13 cellular contexts compared by ENCODE assay signal in the genomic region with DNA sequence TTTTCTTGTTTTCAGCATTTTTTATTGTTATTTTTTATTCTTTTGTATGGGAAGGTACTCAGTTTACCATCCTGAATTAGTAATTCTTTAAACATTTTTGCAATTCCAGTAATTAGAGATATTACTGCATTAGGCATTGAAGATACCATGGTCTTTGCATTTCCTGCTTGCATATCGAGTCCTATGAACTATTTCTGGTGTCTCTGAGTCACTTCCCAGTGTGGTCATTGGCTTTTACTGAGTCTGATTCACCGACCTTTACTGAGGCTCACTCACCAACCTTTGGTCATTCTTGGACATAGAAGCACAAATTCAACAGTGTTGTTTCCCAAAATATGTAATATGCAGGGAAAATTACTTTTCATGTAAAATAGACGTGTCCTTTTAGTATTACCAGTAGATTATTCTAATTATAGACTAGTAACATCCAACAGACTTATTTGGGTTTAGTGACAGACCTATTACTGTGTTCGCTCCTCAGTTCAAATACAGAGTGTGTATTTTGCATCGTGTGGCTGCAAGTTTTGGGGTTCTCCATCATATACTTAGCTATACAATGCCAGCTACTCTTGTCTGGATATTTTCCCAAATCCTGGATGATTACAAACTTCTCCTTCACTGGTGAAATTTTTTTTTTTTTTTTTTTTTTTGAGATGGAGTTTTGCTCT.
DNase-seq lines count a peak whose midpoint lies in the region; ATAC-seq, FAIRE-seq and TF ChIP-seq lines count a peak whose summit lies in the region.
"Had no signal": no experiment of that assay in that cellular context is flagged by ENCODE, and none has a peak within 500 bp of the region (broad histone marks: within the 10 kb centered on the region; RNA-seq: fewer than 3 reads in every experiment).

No MANE protein-coding gene starts in this region.

- H3K27me3 ChIP-seq in BLaER1 treated with 17β-estradiol and CSF1 and Interleukin-3, amounts not matched to agents 10 nM and 100 nM = no peaks in the 10 kb centered on the region
- no peaks in the 10 kb centered on the region for H3K27me3 ChIP-seq in astrocyte (ENCODE audit: insufficient read depth, low read length)
- H3K27me3 ChIP-seq in effector memory CD4-positive, alpha-beta T cell (replicated peaks; ENCODE audit: control insufficient read depth, insufficient read depth, low read length, poor library complexity, severe bottlenecking) = no peaks in the 10 kb centered on the region

- FAIRE-seq in astrocyte (lab: Jason Lieb, UNC) = no peak

- no peaks in the 10 kb centered on the region for H3K27me3 Mint-ChIP-seq in astrocyte (ENCODE audit: low read depth, unreplicated experiment)

- H3K27ac Mint-ChIP-seq in astrocyte (ENCODE audit: unreplicated experiment) = peak overlapping the region; percentile 15

- H3K4me1 ChIP-seq in BLaER1 treated with 17β-estradiol and CSF1 and Interleukin-3, amounts not matched to agents 10 nM and 100 nM = peaks cover 13 to 64% (median 50%) of the 10 kb centered on the region in 10 experiments
- H3K4me1 ChIP-seq in astrocyte (ENCODE audit: insufficient read depth, low read length) = peaks cover 30% of the 10 kb centered on the region
- no peaks in the 10 kb centered on the region for H3K4me1 ChIP-seq in effector memory CD4-positive, alpha-beta T cell (ENCODE audit: control insufficient read depth, insufficient read depth, low read length, poor library complexity, severe bottlenecking)

- H3K36me3 Mint-ChIP-seq in astrocyte (ENCODE audit: low read depth, unreplicated experiment) = no peaks in the 10 kb centered on the region

- no peak overlapping the region for H3K9ac ChIP-seq in BLaER1 treated with 17β-estradiol and CSF1 and Interleukin-3, amounts not matched to agents 10 nM and 100 nM
- no peak overlapping the region for H3K9ac ChIP-seq in astrocyte (ENCODE audit: low read length)

- no peak for TF ChIP-seq CTCF in astrocyte (IDR thresholded peaks at IDR 0.05; ENCODE audit: insufficient read depth, low read depth, low read length)

- H3K36me3 ChIP-seq in BLaER1 treated with 17β-estradiol and CSF1 and Interleukin-3, amounts not matched to agents 10 nM and 100 nM = no peaks in the 10 kb centered on the region
- H3K36me3 ChIP-seq in astrocyte (ENCODE audit: insufficient read depth, low read length) = no peaks in the 10 kb centered on the region
- H3K36me3 ChIP-seq in effector memory CD4-positive, alpha-beta T cell (ENCODE audit: control insufficient read depth, insufficient read depth, low read length) = no peaks in the 10 kb centered on the region

- H3K4me1 Mint-ChIP-seq in astrocyte (ENCODE audit: low read depth, unreplicated experiment) = peaks cover 37% of the 10 kb centered on the region

- no peaks in the 10 kb centered on the region for H3K79me2 ChIP-seq in astrocyte (ENCODE audit: insufficient read depth, low read length)

- ATAC-seq in GM21576 (IDR thresholded peaks at IDR 0.05; ENCODE audit: unreplicated experiment) (no peak), GM21526 (IDR thresholded peaks at IDR 0.05; ENCODE audit: low FRiP score, unreplicated experiment) (no peak)
- ATAC-seq: left colon had no signal

- H3K27ac ChIP-seq in BLaER1 treated with 17β-estradiol and CSF1 and Interleukin-3, amounts not matched to agents 10 nM and 100 nM = no peak overlapping the region
- H3K27ac ChIP-seq in astrocyte (ENCODE audit: low read depth, low read length) = peak overlapping the region; percentile 70
- H3K27ac ChIP-seq in effector memory CD4-positive, alpha-beta T cell (ENCODE audit: insufficient read depth, low read length, poor library complexity, severe bottlenecking) = no peak overlapping the region

- peak overlapping the region in 9 of 11 experiments; percentile 53 to 83 (median 69); a peak in 17 of 22 replicates for H3K4me2 ChIP-seq in BLaER1 treated with 17β-estradiol and CSF1 and Interleukin-3, amounts not matched to agents 10 nM and 100 nM
- peak overlapping the region; percentile 70 for H3K4me2 ChIP-seq in astrocyte (ENCODE audit: low read length)

- H3K4me3 ChIP-seq in BLaER1 treated with 17β-estradiol and CSF1 and Interleukin-3, amounts not matched to agents 10 nM and 100 nM = no peak overlapping the region
- no peak overlapping the region for H3K4me3 ChIP-seq in astrocyte (ENCODE audit: insufficient read depth, low read depth, low read length)
- H3K4me3 ChIP-seq in effector memory CD4-positive, alpha-beta T cell (ENCODE audit: insufficient read depth, low read depth, low read length, poor library complexity, severe bottlenecking) = no peak overlapping the region

- peaks cover 0 to 6% (median 0%) of the 10 kb centered on the region in 11 experiments; a peak in 3 of 22 replicates for H3K9me3 ChIP-seq in BLaER1 treated with 17β-estradiol and CSF1 and Interleukin-3, amounts not matched to agents 10 nM and 100 nM (replicated peaks in 1 of 11)
- H3K9me3 ChIP-seq in astrocyte (ENCODE audit: insufficient read depth, low read depth, low read length) = no peaks in the 10 kb centered on the region
- no peaks in the 10 kb centered on the region for H3K9me3 ChIP-seq in effector memory CD4-positive, alpha-beta T cell (ENCODE audit: control insufficient read depth, low read length)

- no peak overlapping the region for H2AFZ ChIP-seq in astrocyte (ENCODE audit: low read depth, low read length)

- no peaks in the 10 kb centered on the region for H4K20me1 ChIP-seq in BLaER1 treated with 17β-estradiol and CSF1 and Interleukin-3, amounts not matched to agents 10 nM and 100 nM
- no peaks in the 10 kb centered on the region for H4K20me1 ChIP-seq in astrocyte (ENCODE audit: insufficient read depth, low read length)

- H3K4me3 Mint-ChIP-seq in astrocyte (ENCODE audit: unreplicated experiment) = no peak overlapping the region

- peak; percentile 76 for DNase-seq in HS-5 (ENCODE audit: low read depth)
- peak; percentile 91 for DNase-seq in astrocyte (ENCODE audit: low read depth)
- peak; percentile 77 to 87 for DNase-seq in lung microvascular endothelial cell (ENCODE audit: low read depth in 2 of 2)
- no peak for DNase-seq in NCI-H524 treated with DMSO at 0.1 percent for 48 hours (lab: John Stamatoyannopoulos, UW)
- no peak for DNase-seq in effector memory CD4-positive, alpha-beta T cell
- DNase-seq: activated CD8-positive, alpha-beta memory T cell treated with anti-CD3 and anti-CD28 coated beads, Interleukin-2, amount 50 U/mL, for 4 hours; cortex of kidney; DMS153; left colon; NCI-H2081 had no signal

- peaks cover 4% of the 10 kb centered on the region for H3K9me3 Mint-ChIP-seq in astrocyte (ENCODE audit: unreplicated experiment)

Comparison
In these comparisons a context has a peak if more than half of its experiments do, and no peak if none do; other contexts are left out.
1. DNase-seq: peak in HS-5 (single experiment), astrocyte (single experiment) and lung microvascular endothelial cell (2 of 2); none in NCI-H524 treated with DMSO at 0.1 percent for 48 hours (single experiment) and effector memory CD4-positive, alpha-beta T cell (0 of 3).